Comparison of ENCODE assay signal across 1 cellular context in genomic region chr13:112836940-112837339, GRCh38.
TF ChIP-seq lines count a peak whose summit lies in the region.

No MANE protein-coding gene starts in this region.

TF ChIP-seq in WTC11, 78 proteins besides CTCF, POLR2A, EP300 and RAD21 (continued from another document):
- no peak for TF ChIP-seq PREB (CRISPR knock-in tag; IDR thresholded peaks at IDR 0.05; ENCODE audit: borderline replicate concordance)
- TF ChIP-seq ZBTB21 (CRISPR knock-in tag; IDR thresholded peaks at IDR 0.05; ENCODE audit: borderline replicate concordance): no peak
- no peak for TF ChIP-seq ZBTB43 (CRISPR knock-in tag; IDR thresholded peaks at IDR 0.05)
- TF ChIP-seq E2F4 (CRISPR knock-in tag; IDR thresholded peaks at IDR 0.05; ENCODE audit: borderline replicate concordance, low read depth): no peak
- TF ChIP-seq FOXK1 (CRISPR knock-in tag; IDR thresholded peaks at IDR 0.05): no peak
- TF ChIP-seq CREM (CRISPR knock-in tag; IDR thresholded peaks at IDR 0.05): no peak
- no peak for TF ChIP-seq ZNF138 (CRISPR knock-in tag; conservative IDR thresholded peaks at IDR 0.05)
- no peak for TF ChIP-seq ZNF671 (CRISPR knock-in tag; IDR thresholded peaks at IDR 0.05)
- no peak for TF ChIP-seq ZNF121 (CRISPR knock-in tag; IDR thresholded peaks at IDR 0.05)
- no peak for TF ChIP-seq ATF2 (CRISPR knock-in tag; IDR thresholded peaks at IDR 0.05; ENCODE audit: borderline replicate concordance, low read depth)
- TF ChIP-seq CDX4 (CRISPR knock-in tag; IDR thresholded peaks at IDR 0.05; ENCODE audit: borderline replicate concordance): no peak
- TF ChIP-seq MXD4 (CRISPR knock-in tag; IDR thresholded peaks at IDR 0.05; ENCODE audit: borderline replicate concordance): no peak
- TF ChIP-seq GABPB1 (CRISPR knock-in tag; IDR thresholded peaks at IDR 0.05): no peak
